ENCODE assay signal across 16 cellular contexts in genomic region chr6:20370393-20370792, GRCh38. TPM values are rescaled to one million over a fixed set of nuclear protein-coding genes. Genes with fewer than 3 reads are reported as not detected.
DNase-seq lines count a peak whose midpoint lies in the region; ATAC-seq and TF ChIP-seq lines count a peak whose summit lies in the region.
"Had no signal": no experiment of that assay in that cellular context is flagged by ENCODE, and none has a peak within 500 bp of the region (broad histone marks: within the 10 kb centered on the region; RNA-seq: fewer than 3 reads in every experiment).

No MANE protein-coding gene starts in this region.

- H3K4me3 ChIP-seq in CD4-positive, alpha-beta memory T cell (ENCODE audit: low read length in 2 of 2) = no peak overlapping the region
- H3K4me3 ChIP-seq in mucosa of descending colon = no peak overlapping the region
- H3K4me3 ChIP-seq: BLaER1 treated with 17β-estradiol and CSF1 and Interleukin-3, amounts not matched to agents 10 nM and 100 nM; HAP-1 had no signal

- peaks cover 9% of the 10 kb centered on the region for H3K9me3 Mint-ChIP-seq in activated CD4-positive, alpha-beta T cell treated with anti-CD3 and anti-CD28 coated beads, Interleukin-2, amount 10 ng/mL, durations not matched to agents 7 days and 5 days
- no peaks in the 10 kb centered on the region for H3K9me3 Mint-ChIP-seq in CD4-positive, alpha-beta memory T cell
- H3K9me3 Mint-ChIP-seq in activated CD8-positive, alpha-beta T cell treated with anti-CD3 and anti-CD28 coated beads for 36 hours = peaks cover 2% of the 10 kb centered on the region
- no peaks in the 10 kb centered on the region for H3K9me3 Mint-ChIP-seq in immature natural killer cell

- TF ChIP-seq CTCF in activated CD8-positive, alpha-beta T cell treated with anti-CD3 and anti-CD28 coated beads for 36 hours (IDR thresholded peaks at IDR 0.05) = no peak
- TF ChIP-seq CTCF in mucosa of descending colon (IDR thresholded peaks at IDR 0.05) = no peak

- intact Hi-C loops in CD4-positive, alpha-beta memory T cell (cut with micrococcal nuclease) = no loop called here
- intact Hi-C loops in activated CD8-positive, alpha-beta T cell treated with anti-CD3 and anti-CD28 coated beads for 36 hours (cut with micrococcal nuclease) = no loop called here
- intact Hi-C loops in mucosa of descending colon (cut with DNase I, micrococcal nuclease) = no loop called here

- H3K4me1 ChIP-seq in CD4-positive, alpha-beta memory T cell (ENCODE audit: insufficient read depth, low read length) = peaks cover 54% of the 10 kb centered on the region
- peaks cover 5% of the 10 kb centered on the region for H3K4me1 ChIP-seq in mucosa of descending colon (ENCODE audit: low read depth)
- H3K4me1 ChIP-seq: HAP-1 had no signal

- CTCF ChIA-PET in activated CD4-positive, alpha-beta T cell treated with anti-CD3 and anti-CD28 coated beads, Interleukin-2, amount 10 ng/mL, durations not matched to agents 7 days and 5 days (lab: Charles Lee) = interaction anchor here (0.8 to 1.4 kb wide), 5 partner anchors 8 to 29 kb away, joined by 3 to 5 read pairs (median 3); no protein-coding TSS in a partner anchor
- CTCF ChIA-PET in CD4-positive, alpha-beta memory T cell (lab: Charles Lee; ENCODE audit: partially characterized antibody) = interaction anchor here (1.0 to 6.6 kb wide), 4 partner anchors 9 to 81 kb away, joined by 3 to 31 read pairs (median 3); no protein-coding TSS in a partner anchor
- CTCF ChIA-PET in activated CD8-positive, alpha-beta T cell treated with anti-CD3 and anti-CD28 coated beads for 36 hours (lab: Charles Lee) = interaction anchor here (1.1 to 1.3 kb wide), 2 partner anchors 34 to 51 kb away, joined by 4 read pairs; no protein-coding TSS in a partner anchor

- peaks cover 22% of the 10 kb centered on the region for H3K36me3 Mint-ChIP-seq in activated CD4-positive, alpha-beta T cell treated with anti-CD3 and anti-CD28 coated beads, Interleukin-2, amount 10 ng/mL, durations not matched to agents 7 days and 5 days (ENCODE audit: low read depth)
- H3K36me3 Mint-ChIP-seq in CD4-positive, alpha-beta memory T cell = no peaks in the 10 kb centered on the region
- H3K36me3 Mint-ChIP-seq in activated CD8-positive, alpha-beta T cell treated with anti-CD3 and anti-CD28 coated beads for 36 hours (ENCODE audit: low read depth) = no peaks in the 10 kb centered on the region
- peaks cover 0 to 17% (median 5%) of the 10 kb centered on the region in 3 donors for H3K36me3 Mint-ChIP-seq in immature natural killer cell

- no peaks in the 10 kb centered on the region for H3K36me3 ChIP-seq in CD4-positive, alpha-beta memory T cell (ENCODE audit: insufficient read depth, low read length)
- H3K36me3 ChIP-seq in mucosa of descending colon (ENCODE audit: low read depth) = no peaks in the 10 kb centered on the region
- H3K36me3 ChIP-seq: BLaER1 treated with 17β-estradiol and CSF1 and Interleukin-3, amounts not matched to agents 10 nM and 100 nM; HAP-1 had no signal

- H3K27ac ChIP-seq in CD4-positive, alpha-beta memory T cell (ENCODE audit: low read depth, low read length) = no peak overlapping the region
- H3K27ac ChIP-seq: BLaER1 treated with 17β-estradiol and CSF1 and Interleukin-3, amounts not matched to agents 10 nM and 100 nM had no signal

- peak overlapping the region; percentile 65 for H3K27ac Mint-ChIP-seq in activated CD4-positive, alpha-beta T cell treated with anti-CD3 and anti-CD28 coated beads, Interleukin-2, amount 10 ng/mL, durations not matched to agents 7 days and 5 days
- peak overlapping the region in 6 of 7 donors; percentile 29 to 82 (median 67) for H3K27ac Mint-ChIP-seq in CD4-positive, alpha-beta memory T cell
- peak overlapping the region; percentile 56 for H3K27ac Mint-ChIP-seq in activated CD8-positive, alpha-beta T cell treated with anti-CD3 and anti-CD28 coated beads for 36 hours
- peak overlapping the region; percentile 7 to 84 (median 50) for H3K27ac Mint-ChIP-seq in immature natural killer cell

- no peaks in the 10 kb centered on the region for H3K9me3 ChIP-seq in CD4-positive, alpha-beta memory T cell (ENCODE audit: control insufficient read depth in 1 of 2, low read length in 2 of 2)
- H3K9me3 ChIP-seq in mucosa of descending colon = no peaks in the 10 kb centered on the region
- H3K9me3 ChIP-seq: BLaER1 treated with 17β-estradiol and CSF1 and Interleukin-3, amounts not matched to agents 10 nM and 100 nM; HAP-1 had no signal

- no peak for DNase-seq in activated CD4-positive, alpha-beta T cell treated with anti-CD3 and anti-CD28 coated beads, Interleukin-2, amount 10 ng/mL, durations not matched to agents 7 days and 5 days
- no peak for DNase-seq in activated CD4-positive, alpha-beta T cell treated with anti-CD3 and anti-CD28 coated beads, Interleukin-2, amount 50 U/mL, for 1 hour
- DNase-seq in CD4-positive, alpha-beta memory T cell = no peak
- DNase-seq in activated CD8-positive, alpha-beta T cell treated with anti-CD3 and anti-CD28 coated beads for 36 hours = no peak
- DNase-seq in immature natural killer cell (peak in 2 of 3 donors; percentile 30 to 34), NCI-H1092 (lab: John Stamatoyannopoulos, UW) (no peak), mucosa of descending colon (no peak)
- DNase-seq: Calu3, Kasumi-1, NCI-H1417 treated with DMSO at 0.1 percent for 48 hours, NCI-H2029, NCI-H510A, NCI-H82 had no signal

- H3K27me3 ChIP-seq in CD4-positive, alpha-beta memory T cell (ENCODE audit: insufficient read depth, low read length) = no peaks in the 10 kb centered on the region
- H3K27me3 ChIP-seq: BLaER1 treated with 17β-estradiol and CSF1 and Interleukin-3, amounts not matched to agents 10 nM and 100 nM had no signal

- POLR2A ChIA-PET in activated CD4-positive, alpha-beta T cell treated with anti-CD3 and anti-CD28 coated beads, Interleukin-2, amount 10 ng/mL, durations not matched to agents 7 days and 5 days (lab: Charles Lee) = interaction anchor here (0.8 kb wide), 1 partner anchor 51 kb away, joined by 3 read pairs; no protein-coding TSS in a partner anchor
- POLR2A ChIA-PET in CD4-positive, alpha-beta memory T cell (lab: Charles Lee; ENCODE audit: partially characterized antibody) = interaction anchor here (1.3 to 11.8 kb wide), 6 partner anchors 8 to 51 kb away, joined by 3 to 363 read pairs (median 41); no protein-coding TSS in a partner anchor
- POLR2A ChIA-PET in activated CD8-positive, alpha-beta T cell treated with anti-CD3 and anti-CD28 coated beads for 36 hours (lab: Charles Lee) = interaction anchor here (1.9 kb wide), 1 partner anchor 34 kb away, joined by 5 read pairs; no protein-coding TSS in a partner anchor

- H3K27me3 Mint-ChIP-seq in activated CD4-positive, alpha-beta T cell treated with anti-CD3 and anti-CD28 coated beads, Interleukin-2, amount 10 ng/mL, durations not matched to agents 7 days and 5 days = no peaks in the 10 kb centered on the region
- no peaks in the 10 kb centered on the region for H3K27me3 Mint-ChIP-seq in CD4-positive, alpha-beta memory T cell
- no peaks in the 10 kb centered on the region for H3K27me3 Mint-ChIP-seq in activated CD8-positive, alpha-beta T cell treated with anti-CD3 and anti-CD28 coated beads for 36 hours
- peaks cover 0 to 2% (median 2%) of the 10 kb centered on the region in 3 donors for H3K27me3 Mint-ChIP-seq in immature natural killer cell (ENCODE audit: low read depth in 3 of 3)

- H3K4me3 Mint-ChIP-seq in activated CD4-positive, alpha-beta T cell treated with anti-CD3 and anti-CD28 coated beads, Interleukin-2, amount 10 ng/mL, durations not matched to agents 7 days and 5 days = no peak overlapping the region
- H3K4me3 Mint-ChIP-seq in CD4-positive, alpha-beta memory T cell = peak overlapping the region in 4 of 8 donors; percentile 18 to 66 (median 40)
- H3K4me3 Mint-ChIP-seq in activated CD8-positive, alpha-beta T cell treated with anti-CD3 and anti-CD28 coated beads for 36 hours = no peak overlapping the region
- peak overlapping the region; percentile 47 to 69 (median 51) for H3K4me3 Mint-ChIP-seq in immature natural killer cell

- ATAC-seq in activated CD8-positive, alpha-beta T cell treated with anti-CD3 and anti-CD28 coated beads for 36 hours = no peak
- ATAC-seq in HG02870 (IDR thresholded peaks at IDR 0.05; ENCODE audit: unreplicated experiment) = no peak
- no peak for ATAC-seq in mucosa of descending colon

- peaks cover 49% of the 10 kb centered on the region for H3K4me1 Mint-ChIP-seq in activated CD4-positive, alpha-beta T cell treated with anti-CD3 and anti-CD28 coated beads, Interleukin-2, amount 10 ng/mL, durations not matched to agents 7 days and 5 days
- H3K4me1 Mint-ChIP-seq in CD4-positive, alpha-beta memory T cell = peaks cover 40 to 55% (median 47%) of the 10 kb centered on the region in 4 donors
- H3K4me1 Mint-ChIP-seq in activated CD8-positive, alpha-beta T cell treated with anti-CD3 and anti-CD28 coated beads for 36 hours (ENCODE audit: low read depth) = peaks cover 49% of the 10 kb centered on the region
- H3K4me1 Mint-ChIP-seq in immature natural killer cell = peaks cover 61 to 62% of the 10 kb centered on the region in 2 donors

RNA-seq across cellular contexts. Expression of gene E2F3, which starts 31.3 kb away (rescaled TPM):
- total RNA-seq in activated CD4-positive, alpha-beta T cell treated with anti-CD3 and anti-CD28 coated beads, Interleukin-2, amount 10 ng/mL, durations not matched to agents 7 days and 5 days = 10 to 100 TPM; 30.9 to 33.9 TPM
- total RNA-seq in CD4-positive, alpha-beta memory T cell = 10 to 100 TPM; 25.2 to 25.5 TPM
- polyA plus RNA-seq in CD4-positive, alpha-beta memory T cell = 1 to 10 TPM; 1.3 to 5.3 TPM
- total RNA-seq in activated CD8-positive, alpha-beta T cell treated with anti-CD3 and anti-CD28 coated beads for 36 hours = 10 to 100 TPM; 16.0 to 17.0 TPM
- 1 to 10 TPM; 4.2 to 7.7 (median 4.7) TPM for polyA plus RNA-seq in immature natural killer cell
- 10 to 100 TPM in 1 of 3 donors, 1 to 10 TPM in 2; 7.6 to 10.0 (median 7.9) TPM for total RNA-seq in mucosa of descending colon

Comparison
In these comparisons a context has a peak if more than half of its experiments do, and no peak if none do; other contexts are left out.
1. DNase-seq: peak in immature natural killer cell (2 of 3); none in activated CD4-positive, alpha-beta T cell treated with anti-CD3 and anti-CD28 coated beads, Interleukin-2, amount 10 ng/mL, durations not matched to agents 7 days and 5 days (single experiment), activated CD4-positive, alpha-beta T cell treated with anti-CD3 and anti-CD28 coated beads, Interleukin-2, amount 50 U/mL, for 1 hour (single experiment), CD4-positive, alpha-beta memory T cell (0 of 5), activated CD8-positive, alpha-beta T cell treated with anti-CD3 and anti-CD28 coated beads for 36 hours (single experiment), NCI-H1092 (single experiment) and mucosa of descending colon (0 of 3).
2. H3K4me3 Mint-ChIP-seq: peak in immature natural killer cell (5 of 5); none in activated CD4-positive, alpha-beta T cell treated with anti-CD3 and anti-CD28 coated beads, Interleukin-2, amount 10 ng/mL, durations not matched to agents 7 days and 5 days (single experiment) and activated CD8-positive, alpha-beta T cell treated with anti-CD3 and anti-CD28 coated beads for 36 hours (single experiment).
3. Peak in every context shown above with its lines, with median percentiles within 50 percentile points of each other: H3K27ac Mint-ChIP-seq.